24 cellular contexts compared by ENCODE assay signal in the genomic region with DNA sequence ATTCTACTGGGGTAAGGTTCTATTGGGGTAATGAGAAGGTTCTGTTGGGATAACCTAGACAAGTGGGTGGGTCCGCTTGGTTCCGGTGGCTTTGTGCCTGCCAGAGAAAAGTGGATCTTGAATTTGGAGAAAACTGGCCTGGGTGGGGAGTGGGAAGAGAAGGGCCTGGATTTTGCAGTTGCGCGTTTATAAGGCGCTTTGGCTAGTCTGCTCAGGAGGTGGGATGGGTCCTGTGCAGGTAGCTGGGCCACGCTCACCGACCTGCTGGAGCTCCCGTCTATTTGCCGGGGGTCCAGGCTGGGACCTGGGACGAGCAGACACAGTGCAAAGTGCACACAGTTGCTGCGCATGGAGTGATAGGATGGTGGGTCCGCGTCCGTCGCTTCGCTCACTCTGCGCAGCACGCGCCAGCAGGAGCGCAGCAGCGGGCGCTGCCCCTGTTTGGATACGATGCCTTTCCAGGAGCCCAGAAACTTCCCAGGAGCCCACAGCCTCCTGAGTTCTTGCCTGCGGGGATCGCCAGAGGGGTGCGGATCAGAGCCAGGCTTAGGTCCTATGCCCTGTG. TPM values are rescaled to one million over a fixed set of nuclear protein-coding genes. Genes with fewer than 3 reads are reported as not detected.
DNase-seq lines count a peak whose midpoint lies in the region; ATAC-seq and TF ChIP-seq lines count a peak whose summit lies in the region.
"Had no signal": no experiment of that assay in that cellular context is flagged by ENCODE, and none has a peak within 500 bp of the region (broad histone marks: within the 10 kb centered on the region; RNA-seq: fewer than 3 reads in every experiment).

No MANE protein-coding gene starts in this region.

- H3K27ac ChIP-seq in GM23338 (ENCODE audit: low read depth) (no peak overlapping the region), neural progenitor cell (no peak overlapping the region), left lung (no peak overlapping the region)
- H3K27ac ChIP-seq: A549, ovary, right lobe of liver had no signal

- TF ChIP-seq CTCF in GM23338 (conservative IDR thresholded peaks at IDR 0.05; ENCODE audit: low read depth in 2 of 2) = no peak
- TF ChIP-seq CTCF in endothelial cell (IDR thresholded peaks at IDR 0.05; ENCODE audit: unreplicated experiment) = no peak
- no peak for TF ChIP-seq CTCF in neural progenitor cell (IDR thresholded peaks at IDR 0.05)
- no peak for TF ChIP-seq CTCF in left lung (IDR thresholded peaks at IDR 0.05)

- no peak overlapping the region for H3K4me3 ChIP-seq in GM23338
- no peak overlapping the region for H3K4me3 ChIP-seq in neural progenitor cell
- H3K4me3 ChIP-seq in left lung = no peak overlapping the region
- H3K4me3 ChIP-seq: ovary, right lobe of liver had no signal

- no peaks in the 10 kb centered on the region for H3K9me3 ChIP-seq in neural progenitor cell (ENCODE audit: low read depth)
- H3K9me3 ChIP-seq in left lung = no peaks in the 10 kb centered on the region
- H3K9me3 ChIP-seq: A549, ovary, right lobe of liver had no signal

- ATAC-seq in GM23338 (no peak), left lung (no peak), GM21381 (IDR thresholded peaks at IDR 0.05; ENCODE audit: unreplicated experiment) (no peak)
- ATAC-seq: A549, esophagus mucosa, Panc1, right lobe of liver had no signal

- H3K9me2 ChIP-seq in GM23338 (ENCODE audit: insufficient read depth) = 0 out of 2 replicates have a peak, but pooled peaks cover 7% of the 10 kb centered on the region

- peaks cover 39% of the 10 kb centered on the region for H3K27me3 Mint-ChIP-seq in activated T-cell treated with anti-CD3 and anti-CD28 coated beads, Interleukin-2, amount 50 U/mL, for 24 hours
- peaks cover 12% of the 10 kb centered on the region for H3K27me3 Mint-ChIP-seq in GM23338 (ENCODE audit: insufficient read depth, low read depth, poor library complexity)
- peaks cover 4% of the 10 kb centered on the region for H3K27me3 Mint-ChIP-seq in endothelial cell (ENCODE audit: unreplicated experiment)
- H3K27me3 Mint-ChIP-seq in neural progenitor cell (ENCODE audit: insufficient read depth, low read depth) = peaks cover 5% of the 10 kb centered on the region

- H3K27me3 ChIP-seq in GM23338 (ENCODE audit: insufficient read depth) (peaks cover 9% of the 10 kb centered on the region), neural progenitor cell (peaks cover 33% of the 10 kb centered on the region), left lung (peaks cover 0 to 69% of the 10 kb centered on the region in 2 donors)
- H3K27me3 ChIP-seq: ovary, right lobe of liver had no signal

- H3K4me1 ChIP-seq in GM23338 (ENCODE audit: insufficient read depth) = peaks cover 25% of the 10 kb centered on the region
- H3K4me1 ChIP-seq in neural progenitor cell = peaks cover 6% of the 10 kb centered on the region
- peaks cover 3 to 16% of the 10 kb centered on the region in 2 donors for H3K4me1 ChIP-seq in left lung

- H3K79me2 ChIP-seq in GM23338 (replicated peaks; ENCODE audit: insufficient read depth) (peaks cover 24% of the 10 kb centered on the region), neural progenitor cell (ENCODE audit: low read depth) (no peaks in the 10 kb centered on the region)

- H3K4me2 ChIP-seq in GM23338 (no peak overlapping the region), neural progenitor cell (no peak overlapping the region)

- intact Hi-C loops in left lung (cut with DNase I) = no loop called here

- H3F3A ChIP-seq in GM23338 (replicated peaks; ENCODE audit: low read depth) (no peaks in the 10 kb centered on the region), neural progenitor cell (ENCODE audit: low read depth) (peaks cover 9% of the 10 kb centered on the region)

- H3K36me3 ChIP-seq in GM23338 (ENCODE audit: insufficient read depth) = no peaks in the 10 kb centered on the region
- no peaks in the 10 kb centered on the region for H3K36me3 ChIP-seq in neural progenitor cell
- H3K36me3 ChIP-seq in left lung = no peaks in the 10 kb centered on the region
- H3K36me3 ChIP-seq: ovary, right lobe of liver had no signal

- H4K20me1 ChIP-seq in GM23338 (replicated peaks; ENCODE audit: insufficient read depth) (peaks cover 2% of the 10 kb centered on the region; the same call in 1 of the 2 replicates), neural progenitor cell (ENCODE audit: low read depth) (peaks cover 6% of the 10 kb centered on the region)

- DNase-seq in activated T-cell treated with anti-CD3 and anti-CD28 coated beads, Interleukin-2, amount 50 U/mL, for 24 hours = no peak
- DNase-seq in activated T-cell treated with anti-CD3 and anti-CD28 coated beads for 4 hours (no peak), GM23338 (ENCODE audit: low spot score) (no peak), endothelial cell (ENCODE audit: low spot score) (no peak), neural progenitor cell (ENCODE audit: low spot score) (no peak), left lung (no peak), AG08395 (ENCODE audit: low spot score) (no peak)
- DNase-seq: activated CD4-positive, alpha-beta T cell treated with anti-CD3 and anti-CD28 coated beads, Interleukin-2, amount 50 U/mL, for 1 hour; activated naive CD8-positive, alpha-beta T cell treated with anti-CD3 and anti-CD28 coated beads, Interleukin-2, amount 10 ng/mL, durations not matched to agents 7 days and 5 days; effector CD8-positive, alpha-beta T cell; H9; hippocampal formation; IMR-90; NCI-H1105 treated with DMSO at 0.1 percent for 48 hours; NCI-H2107; NCI-H524; ovary; right lobe of liver; SIG-M5; trophoblast cell had no signal

- H3K9ac ChIP-seq in neural progenitor cell = no peak overlapping the region

- H2AFZ ChIP-seq in GM23338 (no peak overlapping the region), neural progenitor cell (replicated peaks) (no peak overlapping the region)

- H3K9me3 Mint-ChIP-seq in activated T-cell treated with anti-CD3 and anti-CD28 coated beads, Interleukin-2, amount 50 U/mL, for 24 hours = no peaks in the 10 kb centered on the region
- H3K9me3 Mint-ChIP-seq in GM23338 = peaks cover 2% of the 10 kb centered on the region; the same call in 1 of the 3 replicates
- no peaks in the 10 kb centered on the region for H3K9me3 Mint-ChIP-seq in endothelial cell (ENCODE audit: unreplicated experiment)
- H3K9me3 Mint-ChIP-seq in neural progenitor cell = no peaks in the 10 kb centered on the region
- H3K9me3 Mint-ChIP-seq: activated naive CD8-positive, alpha-beta T cell treated with anti-CD3 and anti-CD28 coated beads, Interleukin-2, amount 10 ng/mL, durations not matched to agents 7 days and 5 days; H9 had no signal

- no peaks in the 10 kb centered on the region for H3K4me1 Mint-ChIP-seq in activated T-cell treated with anti-CD3 and anti-CD28 coated beads, Interleukin-2, amount 50 U/mL, for 24 hours (ENCODE audit: low read depth)
- H3K4me1 Mint-ChIP-seq in GM23338 (peaks cover 5% of the 10 kb centered on the region; the same call in 2 of the 3 replicates), endothelial cell (ENCODE audit: unreplicated experiment) (peaks cover 5% of the 10 kb centered on the region), neural progenitor cell (peaks cover 4% of the 10 kb centered on the region)
- H3K4me1 Mint-ChIP-seq: activated naive CD8-positive, alpha-beta T cell treated with anti-CD3 and anti-CD28 coated beads, Interleukin-2, amount 10 ng/mL, durations not matched to agents 7 days and 5 days had no signal

- no peaks in the 10 kb centered on the region for H3K36me3 Mint-ChIP-seq in activated T-cell treated with anti-CD3 and anti-CD28 coated beads, Interleukin-2, amount 50 U/mL, for 24 hours (ENCODE audit: low read depth)
- H3K36me3 Mint-ChIP-seq in GM23338 (ENCODE audit: low read depth) = no peaks in the 10 kb centered on the region
- no peaks in the 10 kb centered on the region for H3K36me3 Mint-ChIP-seq in endothelial cell (ENCODE audit: low read depth, unreplicated experiment)
- no peaks in the 10 kb centered on the region for H3K36me3 Mint-ChIP-seq in neural progenitor cell
- H3K36me3 Mint-ChIP-seq: activated naive CD8-positive, alpha-beta T cell treated with anti-CD3 and anti-CD28 coated beads, Interleukin-2, amount 10 ng/mL, durations not matched to agents 7 days and 5 days had no signal

- H3K27ac Mint-ChIP-seq in activated T-cell treated with anti-CD3 and anti-CD28 coated beads, Interleukin-2, amount 50 U/mL, for 24 hours = no peak overlapping the region
- no peak overlapping the region for H3K27ac Mint-ChIP-seq in GM23338
- no peak overlapping the region for H3K27ac Mint-ChIP-seq in endothelial cell (ENCODE audit: unreplicated experiment)
- no peak overlapping the region for H3K27ac Mint-ChIP-seq in neural progenitor cell
- H3K27ac Mint-ChIP-seq: activated naive CD8-positive, alpha-beta T cell treated with anti-CD3 and anti-CD28 coated beads, Interleukin-2, amount 10 ng/mL, durations not matched to agents 7 days and 5 days had no signal

- peak overlapping the region; percentile 72 for H3K4me3 Mint-ChIP-seq in activated T-cell treated with anti-CD3 and anti-CD28 coated beads, Interleukin-2, amount 50 U/mL, for 24 hours
- H3K4me3 Mint-ChIP-seq in GM23338 = peak overlapping the region; percentile 2; the same call in 2 of the 3 replicates
- H3K4me3 Mint-ChIP-seq in endothelial cell (ENCODE audit: unreplicated experiment) = peak overlapping the region; percentile 63
- peak overlapping the region; percentile 82 for H3K4me3 Mint-ChIP-seq in neural progenitor cell

RNA-seq across cellular contexts. Expression of a gene that starts 1.3 kb away (rescaled TPM):
- 14.0 and 19.2 TPM in 2 replicates for total RNA-seq in GM23338 (2014; rRNA removed; shearing (Covaris generic))
- polyA plus RNA-seq in GM23338 (2016; fragmentation: Nextera tagmentation; extraction: Ambion mirVana) = 9.5 and 9.8 TPM in 2 replicates
- total RNA-seq in endothelial cell (ENCODE audit: unreplicated experiment) = 5.6 TPM
- 0.97 and 1.7 TPM in 2 replicates for total RNA-seq in neural progenitor cell (ENCODE audit: low replicate concordance)
- 1 to 10 TPM in 1 of 2 donors, under 1 TPM in 1; 0.82 to 1.6 TPM for total RNA-seq in left lung
- total RNA-seq: IMR-90 had no signal

Comparison
In these comparisons a context has a peak if more than half of its experiments do, and no peak if none do; other contexts are left out.
1. H3K4me3 Mint-ChIP-seq: peak in every context shown above with its lines; median percentile 82 in neural progenitor cell; 72 in activated T-cell treated with anti-CD3 and anti-CD28 coated beads, Interleukin-2, amount 50 U/mL, for 24 hours; 63 in endothelial cell; 2 in GM23338.